ENCODE assay signal across 13 cellular contexts in the genomic region with DNA sequence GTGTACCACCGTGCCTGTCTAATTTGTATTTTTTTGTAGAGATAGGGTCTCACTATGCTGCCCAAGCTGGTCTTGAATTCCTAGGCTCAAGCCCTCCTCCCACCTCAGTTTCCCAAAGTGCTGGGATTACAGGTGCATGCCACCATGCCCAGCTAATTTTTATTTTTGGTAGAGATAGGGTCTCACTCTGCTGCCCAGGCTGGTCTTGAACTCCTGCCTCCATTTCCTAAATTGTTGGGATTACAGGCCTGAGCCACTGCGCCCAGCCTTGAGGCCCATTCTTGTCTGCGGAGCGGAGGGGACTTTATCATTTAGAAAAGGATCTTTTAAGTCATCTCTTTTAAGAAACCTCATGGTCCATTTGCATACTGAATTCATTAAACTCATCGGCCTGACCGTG.
"Had no signal": no experiment of that assay in that cellular context is flagged by ENCODE, and none has a peak within 500 bp of the region (broad histone marks: within the 10 kb centered on the region; RNA-seq: fewer than 3 reads in every experiment).

No MANE protein-coding gene starts in this region.

- H3K4me3 Mint-ChIP-seq: activated CD4-positive, alpha-beta memory T cell treated with anti-CD3 and anti-CD28 coated beads, Interleukin-2, amount 10 ng/mL, durations not matched to agents 7 days and 5 days; activated CD4-positive, alpha-beta T cell treated with anti-CD3 and anti-CD28 coated beads for 36 hours; activated naive CD8-positive, alpha-beta T cell treated with anti-CD3 and anti-CD28 coated beads, Interleukin-2, amount 10 ng/mL, durations not matched to agents 7 days and 5 days; T-cell had no signal

- H3K4me1 Mint-ChIP-seq: activated CD4-positive, alpha-beta T cell treated with anti-CD3 and anti-CD28 coated beads for 36 hours had no signal

- H3K4me1 ChIP-seq: breast epithelium, tibial artery had no signal

- H3K4me3 ChIP-seq: breast epithelium, dorsolateral prefrontal cortex, tibial artery had no signal

- H3K27me3 Mint-ChIP-seq: activated CD4-positive, alpha-beta memory T cell treated with anti-CD3 and anti-CD28 coated beads, Interleukin-2, amount 10 ng/mL, durations not matched to agents 7 days and 5 days; activated CD4-positive, alpha-beta T cell treated with anti-CD3 and anti-CD28 coated beads for 36 hours; activated naive CD8-positive, alpha-beta T cell treated with anti-CD3 and anti-CD28 coated beads, Interleukin-2, amount 10 ng/mL, durations not matched to agents 7 days and 5 days; T-cell had no signal

- ATAC-seq: activated CD4-positive, alpha-beta T cell treated with anti-CD3 and anti-CD28 coated beads for 36 hours; T-cell had no signal

- H3K9me3 ChIP-seq: breast epithelium, tibial artery had no signal

- H3K27ac Mint-ChIP-seq: activated CD4-positive, alpha-beta memory T cell treated with anti-CD3 and anti-CD28 coated beads, Interleukin-2, amount 10 ng/mL, durations not matched to agents 7 days and 5 days; activated naive CD8-positive, alpha-beta T cell treated with anti-CD3 and anti-CD28 coated beads, Interleukin-2, amount 10 ng/mL, durations not matched to agents 7 days and 5 days; T-cell had no signal

- DNase-seq: activated CD4-positive, alpha-beta memory T cell treated with anti-CD3 and anti-CD28 coated beads, Interleukin-2, amount 10 ng/mL, durations not matched to agents 7 days and 5 days; activated gamma-delta T cell treated with Interleukin-2 at 50 U/mL for 16 hours; activated naive CD8-positive, alpha-beta T cell treated with anti-CD3 and anti-CD28 coated beads, Interleukin-2, amount 10 ng/mL, durations not matched to agents 7 days and 5 days; activated T-cell treated with anti-CD3 and anti-CD28 coated beads, Interleukin-2, amount 50 U/mL, for 48 hours; foreskin keratinocyte; left colon; stimulated activated CD4-positive, alpha-beta T cell treated with anti-CD3 and anti-CD28 coated beads, Interleukin-4, amount 100 ng/mL, for 4 hours; T1000; tibial artery had no signal

- H3K27ac ChIP-seq: breast epithelium, dorsolateral prefrontal cortex, tibial artery had no signal

- H3K9me3 Mint-ChIP-seq: activated CD4-positive, alpha-beta memory T cell treated with anti-CD3 and anti-CD28 coated beads, Interleukin-2, amount 10 ng/mL, durations not matched to agents 7 days and 5 days; activated naive CD8-positive, alpha-beta T cell treated with anti-CD3 and anti-CD28 coated beads, Interleukin-2, amount 10 ng/mL, durations not matched to agents 7 days and 5 days; T-cell had no signal

- H3K27me3 ChIP-seq: breast epithelium, dorsolateral prefrontal cortex, foreskin keratinocyte, tibial artery had no signal

- H3K36me3 ChIP-seq: breast epithelium had no signal
